4 cellular contexts compared by ENCODE assay signal in the genomic region with DNA sequence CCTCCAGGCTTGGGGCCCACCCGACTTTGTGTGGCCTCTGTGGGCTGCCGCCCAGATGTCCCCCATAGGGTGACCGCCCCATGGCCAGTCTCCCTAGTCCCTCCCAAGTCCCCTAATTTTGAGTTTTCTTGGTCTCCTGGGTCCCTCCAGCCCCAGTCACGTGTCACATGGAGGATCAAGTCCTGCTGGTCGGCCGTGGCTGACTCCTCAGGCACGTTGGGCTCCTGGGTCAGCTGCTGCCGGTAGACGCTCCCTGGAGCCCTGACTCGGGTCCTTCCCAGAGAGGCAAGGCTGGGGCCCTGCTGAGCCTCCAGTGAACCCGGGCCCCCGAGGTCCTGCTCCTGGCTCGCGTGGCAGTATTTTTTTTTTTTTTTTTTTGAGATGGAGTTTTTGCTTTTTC. TPM values are rescaled to one million over a fixed set of nuclear protein-coding genes. Genes with fewer than 3 reads are reported as not detected.
"Had no signal": no experiment of that assay in that cellular context is flagged by ENCODE, and none has a peak within 500 bp of the region (broad histone marks: within the 10 kb centered on the region; RNA-seq: fewer than 3 reads in every experiment).

No MANE protein-coding gene starts in this region.

RNA-seq across cellular contexts. Expression of a gene that starts 10.2 kb away (rescaled TPM):
- total RNA-seq: RPMI7951, SJSA1 had no signal

RNA-seq across cellular contexts. Expression of a gene that starts 24.2 kb away (rescaled TPM):
- total RNA-seq: OCI-LY7 had no signal

RNA-seq across cellular contexts. Expression of a gene that starts 38.6 kb away (rescaled TPM):
- total RNA-seq: OCI-LY7, RPMI7951, SJSA1, SK-MEL-5 had no signal
